Comparison of ENCODE assay signal across 8 cellular contexts in genomic region chr13:91399189-91400093, GRCh38. TPM values are rescaled to one million over a fixed set of nuclear protein-coding genes. Genes with fewer than 3 reads are reported as not detected.
DNase-seq lines count a peak whose midpoint lies in the region; ATAC-seq and TF ChIP-seq lines count a peak whose summit lies in the region.

No MANE protein-coding gene starts in this region.

- no CpG with 5 or more reads among the region's 45 CpGs for whole genome bisulfite sequencing in H9 (ENCODE audit: extremely low coverage, insufficient read length, low lambda C conversion rate)
- 27 to 43% (median 33%) methylated on average over 42 to 45 of the region's 45 CpGs for WGBS in stomach, 5 donors

- no peak overlapping the region for H4K8ac ChIP-seq in H9 (replicated peaks; ENCODE audit: insufficient read length, low read depth, low read length)

- POLR2A ChIA-PET in CD8-positive, alpha-beta memory T cell (lab: Charles Lee): no interaction called here

- no peaks in the 10 kb centered on the region for H3K79me1 ChIP-seq in H9 (ENCODE audit: insufficient read depth, low read depth, low read length, poor library complexity, severe bottlenecking)

- H2BK20ac ChIP-seq in H9 (ENCODE audit: low read depth, low read length, poor library complexity, severe bottlenecking): no peak overlapping the region

- H3T11ph ChIP-seq in H9 (ENCODE audit: low read length): no peak overlapping the region

- H3K4me1 ChIP-seq in CD8-positive, alpha-beta memory T cell (ENCODE audit: insufficient read depth, low read length): peaks cover 22% of the 10 kb centered on the region
- H3K4me1 ChIP-seq in H9 (ENCODE audit: insufficient read depth, low read length): no peaks in the 10 kb centered on the region
- H3K4me1 ChIP-seq in stomach: peaks cover 9 to 18% (median 14%) of the 10 kb centered on the region in 4 donors

- no peak overlapping the region for H2AFZ ChIP-seq in H9 (ENCODE audit: low read length)

- H3K4me3 ChIP-seq in CD8-positive, alpha-beta memory T cell (ENCODE audit: low read length): peak overlapping the region; percentile 43
- H3K4me3 ChIP-seq in kidney epithelial cell (ENCODE audit: low read depth, low read length): peak overlapping the region; percentile 43
- peak overlapping the region; percentile 44 to 64 (median 49) for H3K4me3 ChIP-seq in stomach

- no peak overlapping the region for H3K56ac ChIP-seq in H9 (ENCODE audit: insufficient read length, low read depth, low read length)

- H3K4me3 Mint-ChIP-seq in CD8-positive, alpha-beta memory T cell: peak overlapping the region; percentile 72 to 93 (median 78)
- peak overlapping the region; percentile 69 to 84 for H3K4me3 Mint-ChIP-seq in H9
- H3K4me3 Mint-ChIP-seq in activated T-cell treated with anti-CD3 and anti-CD28 coated beads, Interleukin-2, amount 50 U/mL, for 4 hours: peak overlapping the region; percentile 72

- H3K4ac ChIP-seq in H9 (ENCODE audit: low read depth, low read length): no peak overlapping the region

- peaks cover 0 to 50% of the 10 kb centered on the region in 2 donors for H3K27me3 Mint-ChIP-seq in CD8-positive, alpha-beta memory T cell
- peaks cover 87% of the 10 kb centered on the region for H3K27me3 Mint-ChIP-seq in H9 (ENCODE audit: low read depth)
- peaks cover 43% of the 10 kb centered on the region for H3K27me3 Mint-ChIP-seq in activated T-cell treated with anti-CD3 and anti-CD28 coated beads, Interleukin-2, amount 50 U/mL, for 4 hours (ENCODE audit: low read depth)

- peaks cover 7% of the 10 kb centered on the region for H3K23me2 ChIP-seq in H9 (ENCODE audit: insufficient read length, low read depth, low read length, poor library complexity, severe bottlenecking)

- H3K36me3 Mint-ChIP-seq in CD8-positive, alpha-beta memory T cell: no peaks in the 10 kb centered on the region
- H3K36me3 Mint-ChIP-seq in H9 (ENCODE audit: insufficient read depth in 1 of 3, low read depth in 3 of 3): no peaks in the 10 kb centered on the region
- H3K36me3 Mint-ChIP-seq in activated T-cell treated with anti-CD3 and anti-CD28 coated beads, Interleukin-2, amount 50 U/mL, for 4 hours (ENCODE audit: insufficient read depth): no peaks in the 10 kb centered on the region

- H3K36me3 ChIP-seq in CD8-positive, alpha-beta memory T cell (ENCODE audit: insufficient read depth, low read length): no peaks in the 10 kb centered on the region
- H3K36me3 ChIP-seq in kidney epithelial cell (ENCODE audit: control insufficient read depth, insufficient read depth, low read length) (no peaks in the 10 kb centered on the region), stomach (no peaks in the 10 kb centered on the region)

- no peak overlapping the region for H2BK5ac ChIP-seq in H9 (ENCODE audit: insufficient read length, low read length)

- H3K9me3 Mint-ChIP-seq in CD8-positive, alpha-beta memory T cell: no peaks in the 10 kb centered on the region
- no peaks in the 10 kb centered on the region for H3K9me3 Mint-ChIP-seq in H9
- H3K9me3 Mint-ChIP-seq in activated T-cell treated with anti-CD3 and anti-CD28 coated beads, Interleukin-2, amount 50 U/mL, for 4 hours: no peaks in the 10 kb centered on the region

- H3K9me3 ChIP-seq in CD8-positive, alpha-beta memory T cell (ENCODE audit: low read length): no peaks in the 10 kb centered on the region
- no peaks in the 10 kb centered on the region for H3K9me3 ChIP-seq in H9 (ENCODE audit: control insufficient read depth, low read depth, low read length)
- no peaks in the 10 kb centered on the region for H3K9me3 ChIP-seq in stomach

- no peak overlapping the region for H4K5ac ChIP-seq in H9 (ENCODE audit: insufficient read length, low read depth, low read length)

- intact Hi-C loops in stomach (cut with DNase I; ENCODE audit: low total_unique reads): no loop called here

- TF ChIP-seq EP300 in stomach (IDR thresholded peaks at IDR 0.05): no peak

- no peak overlapping the region for H3K14ac ChIP-seq in H9 (ENCODE audit: insufficient read depth, low read length)

- TF ChIP-seq POLR2A in stomach (IDR thresholded peaks at IDR 0.05): no peak

- H3K79me2 ChIP-seq in H9 (ENCODE audit: insufficient read depth, low read length): no peaks in the 10 kb centered on the region

- peak in 1 of 2 donors; percentile 3 for ATAC-seq in activated T-cell treated with anti-CD3 and anti-CD28 coated beads, Interleukin-2, amount 50 U/mL, for 4 hours
- ATAC-seq in GM21360 (IDR thresholded peaks at IDR 0.05; ENCODE audit: unreplicated experiment): no peak

- peak in 1 of 5 donors; percentile 12 for DNase-seq in CD8-positive, alpha-beta memory T cell
- DNase-seq in H9: no peak
- no peak for DNase-seq in activated T-cell treated with anti-CD3 and anti-CD28 coated beads, Interleukin-2, amount 50 U/mL, for 4 hours
- DNase-seq in kidney epithelial cell (ENCODE audit: low read depth): no peak
- DNase-seq in stomach: no peak
- DNase-seq in central memory CD4-positive, alpha-beta T cell: no peak
- DNase-seq in NCI-H2081 (lab: John Stamatoyannopoulos, UW): no peak

- H3K4me1 Mint-ChIP-seq in CD8-positive, alpha-beta memory T cell: peaks cover 10 to 19% (median 13%) of the 10 kb centered on the region in 3 donors
- H3K4me1 Mint-ChIP-seq in H9: peaks cover 4 to 6% of the 10 kb centered on the region in 2 experiments; a peak in 3 of 4 replicates
- peaks cover 8% of the 10 kb centered on the region for H3K4me1 Mint-ChIP-seq in activated T-cell treated with anti-CD3 and anti-CD28 coated beads, Interleukin-2, amount 50 U/mL, for 4 hours (ENCODE audit: low read depth)

- H3K4me2 ChIP-seq in H9 (ENCODE audit: insufficient read depth, insufficient read length, low read length): peak overlapping the region; percentile 42

- no peaks in the 10 kb centered on the region for H4K20me1 ChIP-seq in H9 (ENCODE audit: control insufficient read depth, insufficient read depth, insufficient read length)

- no peak overlapping the region for H3K27ac ChIP-seq in CD8-positive, alpha-beta memory T cell (ENCODE audit: low read depth, low read length)
- H3K27ac ChIP-seq in H9 (ENCODE audit: insufficient read length, low read depth, low read length) (no peak overlapping the region), stomach (no peak overlapping the region)

- no peak overlapping the region for H2BK15ac ChIP-seq in H9 (ENCODE audit: low read depth, low read length)

- peak overlapping the region; percentile 18 for H3K9ac ChIP-seq in H9 (ENCODE audit: extremely low read depth, insufficient read length, low read length)

- H3K23ac ChIP-seq in H9 (ENCODE audit: insufficient read length, low read depth, low read length): no peak overlapping the region

- TF ChIP-seq CTCF in H9 (conservative IDR thresholded peaks at IDR 0.05) (no peak), kidney epithelial cell (IDR thresholded peaks at IDR 0.05; ENCODE audit: insufficient read depth, low read length, poor library complexity, severe bottlenecking) (no peak), stomach (IDR thresholded peaks at IDR 0.05) (no peak)

- H2BK12ac ChIP-seq in H9 (ENCODE audit: insufficient read length, low read depth, low read length): no peak overlapping the region

- H3K18ac ChIP-seq in H9 (ENCODE audit: insufficient read length, low read depth, low read length): no peak overlapping the region

- no peak overlapping the region for H2AK5ac ChIP-seq in H9 (ENCODE audit: insufficient read length, low read length)

- H3K27me3 ChIP-seq in CD8-positive, alpha-beta memory T cell (ENCODE audit: insufficient read depth, low read length, poor library complexity, severe bottlenecking): peaks cover 23% of the 10 kb centered on the region
- H3K27me3 ChIP-seq in H9 (ENCODE audit: insufficient read depth, low read length) (peaks cover 12% of the 10 kb centered on the region), kidney epithelial cell (ENCODE audit: control insufficient read depth, insufficient read depth, low read length) (peaks cover 14% of the 10 kb centered on the region), stomach (peaks cover 0 to 63% (median 61%) of the 10 kb centered on the region in 3 donors)

- H4K91ac ChIP-seq in H9 (ENCODE audit: insufficient read length, low read depth, low read length): no peak overlapping the region

- H3K27ac Mint-ChIP-seq in CD8-positive, alpha-beta memory T cell: peak overlapping the region in 2 of 8 donors; percentile 59 to 63
- H3K27ac Mint-ChIP-seq in H9: no peak overlapping the region

- CTCF ChIA-PET in CD8-positive, alpha-beta memory T cell (lab: Charles Lee): interaction anchor here (1.0 to 2.1 kb wide), 2 partner anchors 8 to 86 kb away, joined by 3 to 7 read pairs; no protein-coding TSS in a partner anchor

- no peak overlapping the region for H2BK120ac ChIP-seq in H9 (ENCODE audit: low read depth, low read length, poor library complexity, severe bottlenecking)

RNA-seq across cellular contexts. Expression of gene GPC5, which starts 1.0 kb away (rescaled TPM):
- under 1 TPM; 0.13 to 0.39 TPM for total RNA-seq in CD8-positive, alpha-beta memory T cell
- 0.08 TPM for polyA plus RNA-seq in CD8-positive, alpha-beta memory T cell
- 0.15 TPM in 1 of 2 replicates, not detected in the other for total RNA-seq in H9 (2021)
- under 1 TPM in 2 of 3 donors, not detected in 1; 0.13 to 0.16 TPM for total RNA-seq in activated T-cell treated with anti-CD3 and anti-CD28 coated beads, Interleukin-2, amount 50 U/mL, for 4 hours
- 0.14 and 0.17 TPM in 2 replicates for total RNA-seq in kidney epithelial cell
- total RNA-seq in stomach: 1 to 10 TPM in 1 of 5 donors, under 1 TPM in 1, not detected in 3; 0.87 to 2.8 TPM
- not detected for polyA plus RNA-seq in stomach

RNA-seq across cellular contexts. Expression of gene MIR17HG, which starts 52.0 kb away (rescaled TPM):
- 10 to 100 TPM; 21.0 to 21.5 TPM for total RNA-seq in CD8-positive, alpha-beta memory T cell
- 0.26 TPM for polyA plus RNA-seq in CD8-positive, alpha-beta memory T cell
- total RNA-seq in H9 (2021) (35.7 and 38.7 TPM in 2 replicates), kidney epithelial cell (3.4 and 5.8 TPM in 2 replicates), stomach (10 to 100 TPM in 1 of 5 donors, 1 to 10 TPM in 2, under 1 TPM in 1, not detected in 1; 0.87 to 13.2 (median 6.4) TPM)
- total RNA-seq in activated T-cell treated with anti-CD3 and anti-CD28 coated beads, Interleukin-2, amount 50 U/mL, for 4 hours: 10 to 100 TPM; 33.9 to 35.6 (median 34.6) TPM
- 1 to 10 TPM in 1 of 3 donors, not detected in 2; 4.8 TPM for polyA plus RNA-seq in stomach
